8 cellular contexts compared by ENCODE assay signal in genomic region chr10:129971381-129972144, GRCh38. TPM values are rescaled to one million over a fixed set of nuclear protein-coding genes. Genes with fewer than 3 reads are reported as not detected.
DNase-seq lines count a peak whose midpoint lies in the region; ATAC-seq and TF ChIP-seq lines count a peak whose summit lies in the region.

No MANE protein-coding gene starts in this region.

- H3K4me1 ChIP-seq in fibroblast of lung (ENCODE audit: control insufficient read depth, extremely low read depth, insufficient read depth, low read length) (no peaks in the 10 kb centered on the region), neuron (ENCODE audit: insufficient read depth, low read length) (peaks cover 33% of the 10 kb centered on the region)

- H3K9me3 ChIP-seq in fibroblast of lung (ENCODE audit: control insufficient read depth, insufficient read depth, low read depth, low read length) (no peaks in the 10 kb centered on the region), neuron (ENCODE audit: low read length) (no peaks in the 10 kb centered on the region)

- H3K27ac ChIP-seq in fibroblast of lung (ENCODE audit: insufficient read depth, low read length), result no peak overlapping the region

- H3K4me3 ChIP-seq in fibroblast of lung (replicated peaks in 1 of 4; ENCODE audit: control extremely low read depth in 1 of 4, insufficient read depth in 1 of 4, low read depth in 3 of 4, low read length in 4 of 4), result peak overlapping the region in 1 of 4 experiments; percentile 27
- peak overlapping the region; percentile 19 for H3K4me3 ChIP-seq in neuron (ENCODE audit: low read length)

- H3K9ac ChIP-seq in fibroblast of lung (ENCODE audit: insufficient read depth, low read length), result no peak overlapping the region

- H4K20me1 ChIP-seq in fibroblast of lung (ENCODE audit: control insufficient read depth, extremely low read depth, insufficient read depth, low read length), result no peaks in the 10 kb centered on the region

- no peaks in the 10 kb centered on the region for H3K79me2 ChIP-seq in fibroblast of lung (ENCODE audit: control insufficient read depth, insufficient read depth, low read length)

- peaks cover 39% of the 10 kb centered on the region for H3K27me3 ChIP-seq in fibroblast of lung (ENCODE audit: control insufficient read depth, insufficient read depth, low read length)
- H3K27me3 ChIP-seq in neuron (ENCODE audit: insufficient read depth, low read length), result peaks cover 93% of the 10 kb centered on the region

- DNase-seq in ELF-1 (ENCODE audit: low read depth, low spot score), result peak; percentile 80
- DNase-seq in HK-2 (ENCODE audit: unreplicated experiment), result peak; percentile 60
- DNase-seq in UCSD-AML1 (lab: John Stamatoyannopoulos, UW; ENCODE audit: unreplicated experiment), result peak; percentile 66
- DNase-seq in fibroblast of lung (ENCODE audit: low read depth in 2 of 2), result peak; percentile 15 to 47
- no peak for DNase-seq in NCI-H446 treated with DMSO at 0.1 percent for 48 hours (lab: John Stamatoyannopoulos, UW)

- no peak for ATAC-seq in HG02571 (IDR thresholded peaks at IDR 0.05; ENCODE audit: unreplicated experiment)
- no peak for ATAC-seq in GM21381 (IDR thresholded peaks at IDR 0.05; ENCODE audit: unreplicated experiment)

- H3K36me3 ChIP-seq in fibroblast of lung (ENCODE audit: control insufficient read depth, insufficient read depth, low read length) (no peaks in the 10 kb centered on the region), neuron (ENCODE audit: insufficient read depth, low read length) (no peaks in the 10 kb centered on the region)

- peak in 1 of 2 donors; percentile 31 for TF ChIP-seq CTCF in fibroblast of lung (conservative IDR thresholded peaks at IDR 0.05 in 1 of 2, IDR thresholded peaks at IDR 0.05 in 1 of 2; ENCODE audit: low read depth in 1 of 2, low read length in 2 of 2)

- H2AFZ ChIP-seq in fibroblast of lung (ENCODE audit: low read length) (no peak overlapping the region), neuron (ENCODE audit: low read depth, low read length) (no peak overlapping the region)

- H3K4me2 ChIP-seq in fibroblast of lung (ENCODE audit: extremely low read depth, insufficient read depth, low read length), result peak overlapping the region; percentile 59

RNA-seq across cellular contexts. Expression of gene EBF3, which starts 7.5 kb away (rescaled TPM):
- under 0.01 and 0.17 TPM in 2 replicates for total RNA-seq in fibroblast of lung
- 0.12 and 1.0 TPM in 2 replicates for polyA plus RNA-seq in fibroblast of lung
- polyA plus RNA-seq in fibroblast of lung (2012), result 0.14 and 0.90 TPM in 2 replicates
- polyA minus RNA-seq in fibroblast of lung (ENCODE audit: low replicate concordance), result 0.39 and 0.93 TPM in 2 replicates
